10 cellular contexts compared by ENCODE assay signal in genomic region chr10:102435098-102435497, GRCh38. TPM values are rescaled to one million over a fixed set of nuclear protein-coding genes. Genes with fewer than 3 reads are reported as not detected.
A peak's percentile ranks its signal among the peaks of the same experiment; 100 is the strongest.
DNase-seq lines count a peak whose midpoint lies in the region; ATAC-seq and TF ChIP-seq lines count a peak whose summit lies in the region.
"Had no signal": no experiment of that assay in that cellular context is flagged by ENCODE, and none has a peak within 500 bp of the region (broad histone marks: within the 10 kb centered on the region; RNA-seq: fewer than 3 reads in every experiment).

No MANE protein-coding gene starts in this region.

- 47% methylated on average over 5 of the region's 5 CpGs for WGBS in esophagus squamous epithelium, 2 donors
- 27 to 42% methylated on average over 5 of the region's 5 CpGs for WGBS in aorta, 2 donors

- H3K4me2 ChIP-seq in DND-41 (ENCODE audit: insufficient read depth, low read length) = peak overlapping the region; percentile 77

- peaks cover 25% of the 10 kb centered on the region for H3K79me2 ChIP-seq in DND-41 (ENCODE audit: insufficient read depth, low read length)

- no peak for TF ChIP-seq POLR2A in esophagus squamous epithelium (IDR thresholded peaks at IDR 0.05)

- H4K20me1 ChIP-seq in DND-41 (ENCODE audit: insufficient read depth, low read length) = no peaks in the 10 kb centered on the region

- no peak for DNase-seq in DND-41
- no peak for DNase-seq in RWPE1 (ENCODE audit: low spot score)
- DNase-seq in esophagus squamous epithelium (lab: John Stamatoyannopoulos, UW) = no peak
- no peak for DNase-seq in HK-2 (ENCODE audit: unreplicated experiment)
- no peak for DNase-seq in aorta
- DNase-seq in brain microvascular endothelial cell = no peak

- H3K36me3 ChIP-seq in DND-41 (ENCODE audit: insufficient read depth, low read length) (peaks cover 3% of the 10 kb centered on the region), esophagus squamous epithelium (no peaks in the 10 kb centered on the region), rectal smooth muscle tissue (ENCODE audit: control insufficient read depth, insufficient read depth, low read length) (no peaks in the 10 kb centered on the region), aorta (ENCODE audit: control insufficient read depth in 1 of 2, insufficient read depth in 2 of 2, low read length in 1 of 2) (no peaks in the 10 kb centered on the region), brain microvascular endothelial cell (replicated peaks) (no peaks in the 10 kb centered on the region)

- in situ Hi-C loops in brain microvascular endothelial cell (cut with HindIII; ENCODE audit: low pct_ligation_motif_present, low sequenced_read_pairs) = no loop called here

- H3K4me3 ChIP-seq in DND-41 (ENCODE audit: low read depth in 1 of 2, low read length in 2 of 2) (peak overlapping the region in 1 of 2 experiments; percentile 60; a peak in 2 of 4 replicates), esophagus squamous epithelium (peak overlapping the region in 2 of 4 donors; percentile 28 to 56), rectal smooth muscle tissue (ENCODE audit: low read length) (peak overlapping the region; percentile 29), aorta (ENCODE audit: low read length in 2 of 2) (no peak overlapping the region), brain microvascular endothelial cell (ENCODE audit: low read depth, low read length) (no peak overlapping the region)

- CTCF ChIA-PET in RWPE1 (lab: Yijun Ruan, JAX) = interaction anchor here (0.6 to 1.2 kb wide), 3 partner anchors 16 to 205 kb away, joined by 3 to 4 read pairs (median 3); no protein-coding TSS in a partner anchor

- no peaks in the 10 kb centered on the region for H3K9me3 ChIP-seq in DND-41 (ENCODE audit: insufficient read depth, low read length, severe bottlenecking)
- no peaks in the 10 kb centered on the region for H3K9me3 ChIP-seq in esophagus squamous epithelium
- no peaks in the 10 kb centered on the region for H3K9me3 ChIP-seq in aorta (ENCODE audit: control insufficient read depth, low read length)

- intact Hi-C loops in esophagus squamous epithelium (cut with DNase I) = no loop called here
- intact Hi-C loops in aorta (cut with DNase I) = no loop called here

- no peaks in the 10 kb centered on the region for H3K27me3 ChIP-seq in DND-41 (ENCODE audit: insufficient read depth, low read length, poor library complexity)
- H3K27me3 ChIP-seq in esophagus squamous epithelium = peaks cover 0 to 29% (median 0%) of the 10 kb centered on the region in 4 donors
- no peaks in the 10 kb centered on the region for H3K27me3 ChIP-seq in rectal smooth muscle tissue (ENCODE audit: control insufficient read depth, insufficient read depth, low read length)
- H3K27me3 ChIP-seq in aorta (ENCODE audit: control insufficient read depth in 1 of 2, insufficient read depth in 2 of 2, low read length in 1 of 2) = no peaks in the 10 kb centered on the region
- no peaks in the 10 kb centered on the region for H3K27me3 ChIP-seq in brain microvascular endothelial cell (replicated peaks)

- peak overlapping the region; percentile 80 for H2AFZ ChIP-seq in DND-41 (ENCODE audit: low read depth, low read length)

- POLR2A ChIA-PET in RWPE1 (lab: Yijun Ruan, JAX; ENCODE audit: low non-redundant PET) = no interaction called here

- H3K27ac ChIP-seq in DND-41 (ENCODE audit: low read length) = peak overlapping the region; percentile 82
- H3K27ac ChIP-seq in RWPE1 = peak overlapping the region; percentile 27; the same call in 1 of the 2 replicates
- H3K27ac ChIP-seq in esophagus squamous epithelium = peak overlapping the region; percentile 7 to 83 (median 48)
- H3K27ac ChIP-seq in rectal smooth muscle tissue (ENCODE audit: low read depth, low read length) = no peak overlapping the region
- H3K27ac ChIP-seq in aorta (ENCODE audit: low read depth in 1 of 2, low read length in 2 of 2) = no peak overlapping the region
- H3K27ac ChIP-seq in brain microvascular endothelial cell = no peak overlapping the region

- TF ChIP-seq CTCF in DND-41 (IDR thresholded peaks at IDR 0.05; ENCODE audit: borderline replicate concordance, extremely low read depth, low read length, poor library complexity, severe bottlenecking) (no peak), RWPE1 (conservative IDR thresholded peaks at IDR 0.05; ENCODE audit: low read depth) (no peak), esophagus squamous epithelium (IDR thresholded peaks at IDR 0.05) (no peak), brain microvascular endothelial cell (IDR thresholded peaks at IDR 0.05; ENCODE audit: low read depth, low read length, missing control alignments) (no peak)

- peaks cover 55% of the 10 kb centered on the region for H3K4me1 ChIP-seq in DND-41 (ENCODE audit: insufficient read depth, low read length)
- peaks cover 9 to 51% (median 16%) of the 10 kb centered on the region in 3 donors for H3K4me1 ChIP-seq in esophagus squamous epithelium
- peaks cover 7% of the 10 kb centered on the region for H3K4me1 ChIP-seq in rectal smooth muscle tissue (ENCODE audit: control insufficient read depth, insufficient read depth, low read length)
- H3K4me1 ChIP-seq in aorta (ENCODE audit: control insufficient read depth in 1 of 2, insufficient read depth in 2 of 2, low read length in 2 of 2) = peaks cover 0 to 4% of the 10 kb centered on the region in 2 donors

- ATAC-seq in DND-41 (ENCODE audit: insufficient read depth, low read depth) (no peak), GM21576 (IDR thresholded peaks at IDR 0.05; ENCODE audit: unreplicated experiment) (no peak), aorta (ENCODE audit: low FRiP score) (no peak)
- ATAC-seq: Panc1 had no signal

- H3K9ac ChIP-seq in DND-41 (ENCODE audit: low read depth, low read length) (peak overlapping the region; percentile 56), rectal smooth muscle tissue (ENCODE audit: low read length) (no peak overlapping the region)

RNA-seq across cellular contexts. Expression of gene CUEDC2, which starts 2.7 kb away (rescaled TPM):
- total RNA-seq in esophagus squamous epithelium (10 to 100 TPM; 16.6 to 37.6 (median 27.0) TPM), aorta (10 to 100 TPM; 40.6 to 48.2 TPM)
- 10 to 100 TPM; 55.3 to 80.2 TPM for polyA plus RNA-seq in aorta

RNA-seq across cellular contexts. Expression of gene FBXL15, which starts 14.5 kb away (rescaled TPM):
- total RNA-seq in esophagus squamous epithelium (10 to 100 TPM; 10.6 to 20.2 (median 18.8) TPM), aorta (10 to 100 TPM in 1 of 2 donors, 1 to 10 TPM in 1; 8.7 to 12.1 TPM)
- polyA plus RNA-seq in aorta = 10 to 100 TPM in 1 of 2 donors, 1 to 10 TPM in 1; 7.0 to 30.5 TPM

RNA-seq across cellular contexts. Expression of gene C10orf95, which starts 16.2 kb away (rescaled TPM):
- total RNA-seq in esophagus squamous epithelium (1 to 10 TPM in 2 of 4 donors, under 1 TPM in 1, not detected in 1; 0.23 to 1.9 (median 1.1) TPM), aorta (not detected)
- polyA plus RNA-seq in aorta = under 1 TPM in 1 of 2 donors, not detected in 1; 0.36 TPM
- total RNA-seq: left cardiac atrium had no signal

RNA-seq across cellular contexts. Expression of gene PSD, which starts 16.5 kb away (rescaled TPM):
- total RNA-seq in esophagus squamous epithelium (1 to 10 TPM in 2 of 4 donors, under 1 TPM in 2; 0.22 to 3.4 (median 0.93) TPM), aorta (1 to 10 TPM in 1 of 2 donors, under 1 TPM in 1; 0.16 to 1.4 TPM)
- under 1 TPM; 0.25 to 0.33 TPM for polyA plus RNA-seq in aorta

RNA-seq across cellular contexts. Expression of gene NFKB2, which starts 39.6 kb away (rescaled TPM):
- 10 to 100 TPM; 10.7 to 20.2 (median 15.6) TPM for total RNA-seq in esophagus squamous epithelium
- total RNA-seq in aorta = 10 to 100 TPM; 48.4 to 63.3 TPM
- 10 to 100 TPM in 1 of 2 donors, 1 to 10 TPM in 1; 9.8 to 43.4 TPM for polyA plus RNA-seq in aorta

Comparison
In these comparisons a context has a peak if more than half of its experiments do, and no peak if none do; other contexts are left out.
1. H3K27ac ChIP-seq: peak in DND-41 (single experiment), RWPE1 (single experiment) and esophagus squamous epithelium (4 of 4); none in rectal smooth muscle tissue (single experiment), aorta (0 of 2) and brain microvascular endothelial cell (single experiment).